ENCODE assay signal across 12 cellular contexts in genomic region chr7:47228386-47229014, GRCh38.
DNase-seq lines count a peak whose midpoint lies in the region; ATAC-seq, FAIRE-seq and TF ChIP-seq lines count a peak whose summit lies in the region.
"Had no signal": no experiment of that assay in that cellular context is flagged by ENCODE, and none has a peak within 500 bp of the region (broad histone marks: within the 10 kb centered on the region; RNA-seq: fewer than 3 reads in every experiment).

No MANE protein-coding gene starts in this region.

- H3K27ac ChIP-seq in HEK293 (ENCODE audit: extremely low read depth, low read depth, low read length) (no peak overlapping the region), kidney (ENCODE audit: low read depth in 2 of 2, low read length in 2 of 2) (no peak overlapping the region)

- intact Hi-C loops in kidney (cut with DNase I), result no loop called here

- CTCF ChIA-PET in HEK293 (lab: Yijun Ruan, JAX), result no interaction called here

- H3K4me3 ChIP-seq in HEK293 (ENCODE audit: low read depth, low read length) (no peak overlapping the region), kidney (ENCODE audit: low read length in 2 of 2) (no peak overlapping the region)
- H3K4me3 ChIP-seq: sigmoid colon had no signal

- in situ Hi-C loops in SK-MEL-5 (cut with HindIII; ENCODE audit: low pct_unique_long_range_greater_than_20kb, low sequenced_read_pairs), result no loop called here

- H3K9ac ChIP-seq in kidney (ENCODE audit: low read length in 2 of 2), result no peak overlapping the region

- no peaks in the 10 kb centered on the region for H3K36me3 ChIP-seq in HEK293 (ENCODE audit: control insufficient read depth in 2 of 2, insufficient read depth in 1 of 2, low read length in 2 of 2)
- no peaks in the 10 kb centered on the region for H3K36me3 ChIP-seq in kidney (ENCODE audit: control insufficient read depth in 1 of 2, insufficient read depth in 2 of 2, low read length in 2 of 2)
- H3K36me3 ChIP-seq: sigmoid colon had no signal

- TF ChIP-seq CTCF in HEK293 (tag by site-specific recombination; IDR thresholded peaks at IDR 0.05) (no peak), kidney (IDR thresholded peaks at IDR 0.05; ENCODE audit: borderline replicate concordance, extremely low read depth, insufficient read depth) (no peak)

- FAIRE-seq in kidney (lab: Jason Lieb, UNC), result no peak

- H3K4me1 ChIP-seq in HEK293 (ENCODE audit: control insufficient read depth, insufficient read depth, low read length) (peaks cover 4% of the 10 kb centered on the region; the same call in 1 of the 2 replicates), kidney (ENCODE audit: control insufficient read depth in 1 of 2, insufficient read depth in 1 of 2, low read depth in 1 of 2, low read length in 2 of 2) (peaks cover 0 to 3% of the 10 kb centered on the region in 2 donors)

- POLR2A ChIA-PET in HEK293 (lab: Yijun Ruan, JAX), result interaction anchor here (0.8 kb wide), 1 partner anchor 10 kb away, joined by 3 read pairs; no protein-coding TSS in a partner anchor

- DNase-seq in Daoy (ENCODE audit: low read depth), result peak; percentile 88
- DNase-seq in SK-MEL-5 (ENCODE audit: low read depth, low spot score), result peak; percentile 51
- peak; percentile 62 for DNase-seq in kidney
- no peak for DNase-seq in DMS153 treated with DMSO at 0.1 percent for 48 hours (lab: John Stamatoyannopoulos, UW; ENCODE audit: unreplicated experiment)
- DNase-seq in left lobe of liver (ENCODE audit: low spot score), result no peak
- DNase-seq: activated naive CD4-positive, alpha-beta T cell treated with anti-CD3 and anti-CD28 coated beads for 36 hours; CD8-positive, alpha-beta T cell; NCI-H1930; sigmoid colon; stimulated activated CD4-positive, alpha-beta T cell treated with anti-CD3 and anti-CD28 coated beads, Interleukin-4, amount 100 ng/mL, for 24 hours had no signal

- H3K9me3 ChIP-seq in HEK293 (ENCODE audit: control insufficient read depth, insufficient read depth, low read depth, low read length) (no peaks in the 10 kb centered on the region), kidney (ENCODE audit: control insufficient read depth in 1 of 2, low read length in 2 of 2) (no peaks in the 10 kb centered on the region)
- H3K9me3 ChIP-seq: sigmoid colon had no signal

- no peak for ATAC-seq in HG03280 (IDR thresholded peaks at IDR 0.05; ENCODE audit: unreplicated experiment)
- no peak for ATAC-seq in left lobe of liver
- ATAC-seq: CD8-positive, alpha-beta T cell had no signal

TF ChIP-seq in HEK293, 187 proteins besides CTCF, POLR2A, EP300 and RAD21 (continues in another document):
- no peak for TF ChIP-seq TCF7L2 (IDR thresholded peaks at IDR 0.05; ENCODE audit: borderline replicate concordance, low read depth, low read length)
- TF ChIP-seq ZFHX2 (tag by site-specific recombination; conservative IDR thresholded peaks at IDR 0.05), result peak; percentile 93
- TF ChIP-seq KLF9 (tag by site-specific recombination; IDR thresholded peaks at IDR 0.05; ENCODE audit: low read depth), result peak; percentile 76
- TF ChIP-seq MYNN (tag by site-specific recombination; IDR thresholded peaks at IDR 0.05; ENCODE audit: borderline replicate concordance), result no peak
- no peak for TF ChIP-seq REPIN1 (tag by site-specific recombination; IDR thresholded peaks at IDR 0.05; ENCODE audit: low read depth)
- TF ChIP-seq ZNF521 (tag by site-specific recombination; IDR thresholded peaks at IDR 0.05), result no peak
- no peak for TF ChIP-seq ZNF792 (tag by site-specific recombination; IDR thresholded peaks at IDR 0.05)
- TF ChIP-seq ZNF132 (tag by site-specific recombination; IDR thresholded peaks at IDR 0.05; ENCODE audit: borderline replicate concordance), result no peak
- TF ChIP-seq ZNF510 (tag by site-specific recombination; IDR thresholded peaks at IDR 0.05; ENCODE audit: insufficient replicate concordance), result no peak
- TF ChIP-seq FEZF1 (tag by site-specific recombination; IDR thresholded peaks at IDR 0.05), result no peak
- no peak for TF ChIP-seq ZNF76 (tag by site-specific recombination; IDR thresholded peaks at IDR 0.05; ENCODE audit: borderline replicate concordance, low read depth)
- TF ChIP-seq ZNF571 (tag by site-specific recombination; IDR thresholded peaks at IDR 0.05), result no peak
- no peak for TF ChIP-seq ZNF664 (tag by site-specific recombination; IDR thresholded peaks at IDR 0.05)
- TF ChIP-seq WT1 (tag by site-specific recombination; IDR thresholded peaks at IDR 0.05), result 0 out of 2 replicates have a peak, but pooled peaks have one; percentile 42
- peak; percentile 20; the same call in 1 of the 2 replicates for TF ChIP-seq ZNF366 (tag by site-specific recombination; conservative IDR thresholded peaks at IDR 0.05)
- TF ChIP-seq ZNF404 (tag by site-specific recombination; IDR thresholded peaks at IDR 0.05), result no peak
- TF ChIP-seq ZNF658 (tag by site-specific recombination; IDR thresholded peaks at IDR 0.05), result no peak
- TF ChIP-seq ZNF692 (tag by site-specific recombination; IDR thresholded peaks at IDR 0.05), result no peak
- peak; percentile 51 for TF ChIP-seq PRDM10 (tag by site-specific recombination; IDR thresholded peaks at IDR 0.05)
- TF ChIP-seq INSM2 (tag by site-specific recombination; IDR thresholded peaks at IDR 0.05), result no peak
- TF ChIP-seq ZNF416 (tag by site-specific recombination; IDR thresholded peaks at IDR 0.05), result no peak
- no peak for TF ChIP-seq ZNF155 (tag by site-specific recombination; IDR thresholded peaks at IDR 0.05)
- no peak for TF ChIP-seq ZNF777 (tag by site-specific recombination; IDR thresholded peaks at IDR 0.05; ENCODE audit: borderline replicate concordance)
- TF ChIP-seq SP2 (tag by site-specific recombination; IDR thresholded peaks at IDR 0.05), result peak; percentile 76
- TF ChIP-seq EGR2 (tag by site-specific recombination; IDR thresholded peaks at IDR 0.05; ENCODE audit: low read depth), result peak; percentile 99
- TF ChIP-seq ZNF211 (tag by site-specific recombination; IDR thresholded peaks at IDR 0.05; ENCODE audit: low read depth), result no peak
- no peak for TF ChIP-seq HOXD13 (CRISPR knock-in tag; IDR thresholded peaks at IDR 0.05; ENCODE audit: borderline replicate concordance)

Comparison
In these comparisons a context has a peak if more than half of its experiments do, and no peak if none do; other contexts are left out.
1. DNase-seq: peak in Daoy (single experiment), SK-MEL-5 (single experiment) and kidney (single experiment); none in DMS153 treated with DMSO at 0.1 percent for 48 hours (single experiment) and left lobe of liver (single experiment).